8 cellular contexts compared by ENCODE assay signal in the genomic region with DNA sequence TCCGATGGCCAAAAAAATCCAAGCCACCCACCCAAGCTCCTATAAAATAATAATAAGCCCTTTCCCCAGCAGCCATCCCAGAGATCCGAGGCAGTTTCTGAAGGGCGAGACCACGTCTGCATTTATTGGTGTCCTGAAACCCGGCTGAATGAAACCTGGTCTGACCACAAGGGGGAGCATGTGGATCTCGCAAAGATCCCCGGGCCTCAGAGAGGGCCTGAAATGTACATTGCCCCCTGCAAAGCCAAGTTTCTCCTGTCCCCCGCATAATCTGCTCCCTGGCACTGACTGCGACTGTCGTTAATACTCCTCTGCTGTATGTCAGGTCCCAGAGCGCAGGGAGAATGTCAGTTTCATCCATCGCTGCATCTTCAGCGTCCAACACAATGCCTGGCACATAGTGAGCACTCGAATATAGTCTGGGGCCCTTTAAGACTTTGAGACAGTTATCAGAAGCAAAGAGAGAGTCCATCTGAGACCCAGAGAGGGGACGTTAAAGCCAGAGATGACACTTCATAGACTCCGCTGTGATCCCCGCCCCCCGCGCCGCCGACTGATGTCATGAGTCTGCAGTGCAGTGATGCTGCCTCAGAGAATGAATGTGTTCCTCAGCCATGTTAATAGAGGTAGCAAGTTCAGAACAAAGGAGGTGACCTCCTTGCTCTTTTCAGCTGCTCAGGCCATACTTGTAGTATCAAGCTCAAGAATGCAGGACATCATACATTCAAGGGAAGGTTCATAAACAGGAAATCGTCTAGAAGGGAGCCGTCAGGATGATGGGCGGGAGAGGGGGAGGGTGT.
DNase-seq lines count a peak whose midpoint lies in the region; ATAC-seq lines count a peak whose summit lies in the region.

No MANE protein-coding gene starts in this region.

- H3K4me3 Mint-ChIP-seq in activated CD8-positive, alpha-beta memory T cell treated with anti-CD3 and anti-CD28 coated beads, Interleukin-2, amount 10 ng/mL, durations not matched to agents 7 days and 5 days = no peak overlapping the region

- ATAC-seq in activated CD8-positive, alpha-beta memory T cell treated with anti-CD3 and anti-CD28 coated beads, Interleukin-2, amount 10 ng/mL, durations not matched to agents 7 days and 5 days = peak; percentile 75
- no peak for ATAC-seq in GM21786 (IDR thresholded peaks at IDR 0.05; ENCODE audit: unreplicated experiment)

- CTCF ChIA-PET in activated CD8-positive, alpha-beta memory T cell treated with anti-CD3 and anti-CD28 coated beads, Interleukin-2, amount 10 ng/mL, durations not matched to agents 7 days and 5 days (lab: Charles Lee) = interaction anchor here (0.6 to 3.7 kb wide), 15 partner anchors 12 to 291 kb away, joined by 3 to 18 read pairs (median 4); no protein-coding TSS in a partner anchor

- no peak overlapping the region for H3K9ac ChIP-seq in BLaER1

- no peak overlapping the region for H3K4me3 ChIP-seq in BLaER1

- H3K27me3 ChIP-seq in BLaER1 = no peaks in the 10 kb centered on the region

- DNase-seq in HK-2 (ENCODE audit: unreplicated experiment) (peak; percentile 62), NOMO-1 treated with DMSO at 0.1 percent for 48 hours (lab: John Stamatoyannopoulos, UW; ENCODE audit: unreplicated experiment) (peak; percentile 31), epidermal melanocyte (ENCODE audit: insufficient read length, low spot score) (peak; percentile 96), mucosa of gallbladder (ENCODE audit: low spot score) (peak; percentile 74)
- DNase-seq in activated CD8-positive, alpha-beta memory T cell treated with anti-CD3 and anti-CD28 coated beads, Interleukin-2, amount 10 ng/mL, durations not matched to agents 7 days and 5 days = peak; percentile 78
- DNase-seq in stimulated activated CD8-positive, alpha-beta memory T cell treated with anti-CD3 and anti-CD28 coated beads, Interleukin-4, amount 100 ng/mL, for 4 hours (ENCODE audit: low read depth in 2 of 2, low spot score in 1 of 2) = peak; percentile 28 to 45

- H3K36me3 ChIP-seq in BLaER1 = no peaks in the 10 kb centered on the region

- peaks cover 22% of the 10 kb centered on the region for H3K4me1 ChIP-seq in BLaER1

- H3K9me3 Mint-ChIP-seq in activated CD8-positive, alpha-beta memory T cell treated with anti-CD3 and anti-CD28 coated beads, Interleukin-2, amount 10 ng/mL, durations not matched to agents 7 days and 5 days (ENCODE audit: low read depth) = no peaks in the 10 kb centered on the region

- H3K27me3 Mint-ChIP-seq in activated CD8-positive, alpha-beta memory T cell treated with anti-CD3 and anti-CD28 coated beads, Interleukin-2, amount 10 ng/mL, durations not matched to agents 7 days and 5 days = peaks cover 31% of the 10 kb centered on the region

- peaks cover 13% of the 10 kb centered on the region for H3K4me1 Mint-ChIP-seq in activated CD8-positive, alpha-beta memory T cell treated with anti-CD3 and anti-CD28 coated beads, Interleukin-2, amount 10 ng/mL, durations not matched to agents 7 days and 5 days

- no peaks in the 10 kb centered on the region for H3K36me3 Mint-ChIP-seq in activated CD8-positive, alpha-beta memory T cell treated with anti-CD3 and anti-CD28 coated beads, Interleukin-2, amount 10 ng/mL, durations not matched to agents 7 days and 5 days

- peak overlapping the region; percentile 79 for H3K4me2 ChIP-seq in BLaER1

- no peaks in the 10 kb centered on the region for H4K20me1 ChIP-seq in BLaER1

- H3K9me3 ChIP-seq in BLaER1 = no peaks in the 10 kb centered on the region

- no peak overlapping the region for H3K27ac Mint-ChIP-seq in activated CD8-positive, alpha-beta memory T cell treated with anti-CD3 and anti-CD28 coated beads, Interleukin-2, amount 10 ng/mL, durations not matched to agents 7 days and 5 days

- H3K27ac ChIP-seq in BLaER1 = no peak overlapping the region

Comparison
In these comparisons a context has a peak if more than half of its experiments do, and no peak if none do; other contexts are left out.
1. DNase-seq: peak in every context shown above with its lines; median percentile 96 in epidermal melanocyte; 78 in activated CD8-positive, alpha-beta memory T cell treated with anti-CD3 and anti-CD28 coated beads, Interleukin-2, amount 10 ng/mL, durations not matched to agents 7 days and 5 days; 74 in mucosa of gallbladder; 62 in HK-2; 36 in stimulated activated CD8-positive, alpha-beta memory T cell treated with anti-CD3 and anti-CD28 coated beads, Interleukin-4, amount 100 ng/mL, for 4 hours; 31 in NOMO-1 treated with DMSO at 0.1 percent for 48 hours.